In the genomic region with DNA sequence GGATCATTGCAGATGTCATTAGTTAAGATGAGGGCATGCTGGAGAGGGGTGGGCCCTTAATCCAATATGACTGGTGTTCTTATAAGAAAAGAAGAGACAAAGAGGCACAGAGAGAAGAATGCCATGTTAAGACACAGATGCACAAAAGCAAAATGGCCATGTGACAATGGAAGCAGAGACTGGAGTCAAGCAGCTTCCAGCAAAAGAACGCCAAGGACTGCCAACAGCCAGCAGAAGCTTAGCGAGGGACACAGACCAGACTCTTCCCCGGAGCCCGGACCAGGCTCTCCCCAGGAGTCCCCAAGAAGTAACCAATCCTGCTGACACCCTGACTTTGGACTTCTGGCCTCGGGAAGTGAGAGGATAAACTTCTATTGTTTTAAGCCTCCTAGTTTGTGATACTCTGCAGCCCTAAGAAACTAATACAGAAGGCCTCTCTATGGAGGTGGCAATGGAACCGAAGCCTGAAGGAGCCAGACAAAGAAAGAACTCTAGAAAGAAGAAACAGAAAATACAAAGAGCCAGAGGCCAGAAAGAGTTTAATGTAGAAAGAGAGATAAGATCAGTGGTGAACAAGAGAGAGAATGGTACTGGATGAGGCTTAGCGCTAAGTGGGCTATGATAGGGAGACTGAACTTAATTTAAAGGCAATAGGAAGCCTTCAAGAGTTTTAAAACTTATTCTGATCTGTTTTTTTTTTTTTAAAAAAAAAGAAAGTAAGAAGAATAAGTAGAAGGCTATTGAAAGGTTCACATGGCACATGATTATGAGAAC, we compare ENCODE assay signal across 17 cellular contexts. TPM values are rescaled to one million over a fixed set of nuclear protein-coding genes. Genes with fewer than 3 reads are reported as not detected.
DNase-seq lines count a peak whose midpoint lies in the region; ATAC-seq and TF ChIP-seq lines count a peak whose summit lies in the region.
"Had no signal": no experiment of that assay in that cellular context is flagged by ENCODE, and none has a peak within 500 bp of the region (broad histone marks: within the 10 kb centered on the region; RNA-seq: fewer than 3 reads in every experiment).

No MANE protein-coding gene starts in this region.

- peaks cover 48% of the 10 kb centered on the region for H3K4me1 Mint-ChIP-seq in activated naive CD4-positive, alpha-beta T cell treated with anti-CD3 and anti-CD28 coated beads, Interleukin-2, amount 10 ng/mL, durations not matched to agents 7 days and 5 days
- peaks cover 31% of the 10 kb centered on the region for H3K4me1 Mint-ChIP-seq in activated naive CD8-positive, alpha-beta T cell treated with anti-CD3 and anti-CD28 coated beads, Interleukin-2, amount 50 U/mL, for 24 hours
- peaks cover 14% of the 10 kb centered on the region for H3K4me1 Mint-ChIP-seq in mesothelial cell of epicardium

- no peak for DNase-seq in activated naive CD4-positive, alpha-beta T cell treated with anti-CD3 and anti-CD28 coated beads, Interleukin-2, amount 10 ng/mL, durations not matched to agents 7 days and 5 days
- no peak for DNase-seq in activated naive CD4-positive, alpha-beta T cell treated with anti-CD3 and anti-CD28 coated beads, Interleukin-2, amount 50 U/mL, for 72 hours (ENCODE audit: low spot score in 2 of 2)
- DNase-seq in activated naive CD8-positive, alpha-beta T cell treated with anti-CD3 and anti-CD28 coated beads, Interleukin-2, amount 50 U/mL, for 24 hours, result no peak
- DNase-seq in mesothelial cell of epicardium (ENCODE audit: low spot score in 2 of 2, unreplicated experiment in 2 of 2) (no peak), NCI-H1930 (lab: John Stamatoyannopoulos, UW) (no peak), NCI-H2227 treated with DMSO at 0.1 percent for 48 hours (lab: John Stamatoyannopoulos, UW) (no peak), KG1 (lab: John Stamatoyannopoulos, UW) (no peak)
- DNase-seq in central memory CD4-positive, alpha-beta T cell, result no peak
- DNase-seq: Calu3; CD4-positive, alpha-beta memory T cell; DMS53; H7; MV-4-11; NCI-H1417 treated with DMSO at 0.1 percent for 48 hours; NCI-H2029; NCI-H524 had no signal

- no peak for TF ChIP-seq CTCF in mesothelial cell of epicardium (IDR thresholded peaks at IDR 0.05; ENCODE audit: unreplicated experiment)

- peaks cover 19% of the 10 kb centered on the region for H3K9me3 Mint-ChIP-seq in activated naive CD4-positive, alpha-beta T cell treated with anti-CD3 and anti-CD28 coated beads, Interleukin-2, amount 10 ng/mL, durations not matched to agents 7 days and 5 days
- peaks cover 3 to 8% of the 10 kb centered on the region in 2 donors for H3K9me3 Mint-ChIP-seq in activated naive CD4-positive, alpha-beta T cell treated with anti-CD3 and anti-CD28 coated beads, Interleukin-2, amount 50 U/mL, for 72 hours
- peaks cover 9% of the 10 kb centered on the region for H3K9me3 Mint-ChIP-seq in activated naive CD8-positive, alpha-beta T cell treated with anti-CD3 and anti-CD28 coated beads, Interleukin-2, amount 50 U/mL, for 24 hours
- peaks cover 8% of the 10 kb centered on the region for H3K9me3 Mint-ChIP-seq in mesothelial cell of epicardium

- peaks cover 11% of the 10 kb centered on the region for H3K36me3 Mint-ChIP-seq in activated naive CD4-positive, alpha-beta T cell treated with anti-CD3 and anti-CD28 coated beads, Interleukin-2, amount 10 ng/mL, durations not matched to agents 7 days and 5 days
- peaks cover 0 to 11% of the 10 kb centered on the region in 2 donors for H3K36me3 Mint-ChIP-seq in activated naive CD4-positive, alpha-beta T cell treated with anti-CD3 and anti-CD28 coated beads, Interleukin-2, amount 50 U/mL, for 72 hours
- H3K36me3 Mint-ChIP-seq in activated naive CD8-positive, alpha-beta T cell treated with anti-CD3 and anti-CD28 coated beads, Interleukin-2, amount 50 U/mL, for 24 hours (ENCODE audit: low read depth), result peaks cover 13% of the 10 kb centered on the region
- H3K36me3 Mint-ChIP-seq in mesothelial cell of epicardium, result peaks cover 8% of the 10 kb centered on the region

- H3K27me3 Mint-ChIP-seq in activated naive CD4-positive, alpha-beta T cell treated with anti-CD3 and anti-CD28 coated beads, Interleukin-2, amount 10 ng/mL, durations not matched to agents 7 days and 5 days, result peaks cover 6% of the 10 kb centered on the region
- H3K27me3 Mint-ChIP-seq in activated naive CD8-positive, alpha-beta T cell treated with anti-CD3 and anti-CD28 coated beads, Interleukin-2, amount 50 U/mL, for 24 hours, result no peaks in the 10 kb centered on the region
- H3K27me3 Mint-ChIP-seq in mesothelial cell of epicardium (ENCODE audit: low read depth), result no peaks in the 10 kb centered on the region
- H3K27me3 Mint-ChIP-seq: CD4-positive, alpha-beta memory T cell had no signal

- CTCF ChIA-PET in activated naive CD4-positive, alpha-beta T cell treated with anti-CD3 and anti-CD28 coated beads, Interleukin-2, amount 10 ng/mL, durations not matched to agents 7 days and 5 days (lab: Charles Lee), result interaction anchor here (0.7 kb wide), 1 partner anchor 190 kb away, joined by 3 read pairs; no protein-coding TSS in a partner anchor

- peak overlapping the region; percentile 19 for H3K27ac Mint-ChIP-seq in activated naive CD4-positive, alpha-beta T cell treated with anti-CD3 and anti-CD28 coated beads, Interleukin-2, amount 10 ng/mL, durations not matched to agents 7 days and 5 days
- peak overlapping the region in 1 of 2 donors; percentile 5 for H3K27ac Mint-ChIP-seq in activated naive CD4-positive, alpha-beta T cell treated with anti-CD3 and anti-CD28 coated beads, Interleukin-2, amount 50 U/mL, for 72 hours
- peak overlapping the region; percentile 48 for H3K27ac Mint-ChIP-seq in activated naive CD8-positive, alpha-beta T cell treated with anti-CD3 and anti-CD28 coated beads, Interleukin-2, amount 50 U/mL, for 24 hours
- peak overlapping the region; percentile 24 for H3K27ac Mint-ChIP-seq in mesothelial cell of epicardium

- ATAC-seq in activated naive CD4-positive, alpha-beta T cell treated with anti-CD3 and anti-CD28 coated beads, Interleukin-2, amount 50 U/mL, for 72 hours, result no peak
- no peak for ATAC-seq in activated naive CD8-positive, alpha-beta T cell treated with anti-CD3 and anti-CD28 coated beads, Interleukin-2, amount 50 U/mL, for 24 hours
- ATAC-seq: Panc1 had no signal

- no peak overlapping the region for H3K4me3 Mint-ChIP-seq in activated naive CD4-positive, alpha-beta T cell treated with anti-CD3 and anti-CD28 coated beads, Interleukin-2, amount 10 ng/mL, durations not matched to agents 7 days and 5 days
- H3K4me3 Mint-ChIP-seq in activated naive CD8-positive, alpha-beta T cell treated with anti-CD3 and anti-CD28 coated beads, Interleukin-2, amount 50 U/mL, for 24 hours, result no peak overlapping the region
- H3K4me3 Mint-ChIP-seq in mesothelial cell of epicardium, result no peak overlapping the region

RNA-seq across cellular contexts. Expression of a gene that starts 27.7 kb away (rescaled TPM):
- total RNA-seq in activated naive CD4-positive, alpha-beta T cell treated with anti-CD3 and anti-CD28 coated beads, Interleukin-2, amount 50 U/mL, for 72 hours, result 10 to 100 TPM; 27.8 to 30.0 TPM
- 66.6 to 68.3 TPM (median 67.4 TPM) in 3 replicates for total RNA-seq in mesothelial cell of epicardium

RNA-seq across cellular contexts. Expression of a gene that starts 29.0 kb away (rescaled TPM):
- total RNA-seq in activated naive CD4-positive, alpha-beta T cell treated with anti-CD3 and anti-CD28 coated beads, Interleukin-2, amount 50 U/mL, for 72 hours, result 10 to 100 TPM; 16.2 to 21.4 TPM
- total RNA-seq in mesothelial cell of epicardium, result 4.0 to 5.8 TPM (median 5.6 TPM) in 3 replicates
